In the genomic region with DNA sequence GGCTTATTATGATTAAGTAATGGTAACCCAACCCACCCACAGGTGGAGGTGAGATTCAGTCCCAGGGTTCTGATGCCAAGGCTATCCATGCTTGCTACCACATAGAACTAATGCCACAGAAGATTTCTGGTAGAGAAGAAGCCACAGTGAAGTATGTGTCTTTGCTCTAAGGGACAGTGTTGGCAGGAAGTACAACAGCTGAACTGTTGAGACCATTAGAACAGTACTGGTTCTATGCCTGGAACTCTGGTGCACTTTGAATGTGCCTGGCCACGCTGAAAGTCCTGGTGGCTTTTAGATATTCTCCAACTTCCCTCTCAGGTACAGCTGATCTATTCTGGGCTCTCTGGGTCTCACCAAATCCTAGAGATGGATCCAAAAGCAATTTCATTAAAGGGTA, we compare ENCODE assay signal across 22 cellular contexts. TPM values are rescaled to one million over a fixed set of nuclear protein-coding genes. Genes with fewer than 3 reads are reported as not detected.
DNase-seq lines count a peak whose midpoint lies in the region; ATAC-seq and TF ChIP-seq lines count a peak whose summit lies in the region.
"Had no signal": no experiment of that assay in that cellular context is flagged by ENCODE, and none has a peak within 500 bp of the region (broad histone marks: within the 10 kb centered on the region; RNA-seq: fewer than 3 reads in every experiment).

No MANE protein-coding gene starts in this region.

- no peak overlapping the region for H3K27ac ChIP-seq in CD4-positive, alpha-beta memory T cell (ENCODE audit: low read depth, low read length)
- H3K27ac ChIP-seq: thoracic aorta, WERI-Rb-1 had no signal

- H3K9me3 Mint-ChIP-seq in chondrocyte (ENCODE audit: low read depth), result peaks cover 5% of the 10 kb centered on the region
- peaks cover 3 to 4% of the 10 kb centered on the region in 2 donors for H3K9me3 Mint-ChIP-seq in stimulated activated naive B cell treated with anti-CD40 and anti-IgM and Interleukin-4, amounts not matched to agents 10 μg/mL and 1 μg/mL and 100 μg/mL, for 72 hours
- no peaks in the 10 kb centered on the region for H3K9me3 Mint-ChIP-seq in CD4-positive, alpha-beta memory T cell

- peak overlapping the region; percentile 34 for H3K27ac Mint-ChIP-seq in chondrocyte (ENCODE audit: unreplicated experiment)
- H3K27ac Mint-ChIP-seq in stimulated activated naive B cell treated with anti-CD40 and anti-IgM and Interleukin-4, amounts not matched to agents 10 μg/mL and 1 μg/mL and 100 μg/mL, for 72 hours, result peak overlapping the region; percentile 52
- no peak overlapping the region for H3K27ac Mint-ChIP-seq in CD4-positive, alpha-beta memory T cell
- H3K27ac Mint-ChIP-seq: mesothelial cell of epicardium, T-helper 17 cell had no signal

- peaks cover 17% of the 10 kb centered on the region for H3K36me3 Mint-ChIP-seq in chondrocyte (ENCODE audit: low read depth)
- peaks cover 53 to 77% of the 10 kb centered on the region in 2 donors for H3K36me3 Mint-ChIP-seq in stimulated activated naive B cell treated with anti-CD40 and anti-IgM and Interleukin-4, amounts not matched to agents 10 μg/mL and 1 μg/mL and 100 μg/mL, for 72 hours
- H3K36me3 Mint-ChIP-seq in CD4-positive, alpha-beta memory T cell, result peaks cover 18 to 33% of the 10 kb centered on the region in 2 donors

- peaks cover 6% of the 10 kb centered on the region for H3K36me3 ChIP-seq in CD4-positive, alpha-beta memory T cell (ENCODE audit: insufficient read depth, low read length)
- peaks cover 5% of the 10 kb centered on the region; the same call in 1 of the 2 replicates for H3K36me3 ChIP-seq in H7 (replicated peaks; ENCODE audit: control insufficient read depth, insufficient read depth, low read length)
- H3K36me3 ChIP-seq: WERI-Rb-1 had no signal

- CTCF ChIA-PET in CD4-positive, alpha-beta memory T cell (lab: Charles Lee; ENCODE audit: partially characterized antibody), result interaction anchor here (1.5 kb wide), 1 partner anchor 21 kb away, joined by 8 read pairs; no protein-coding TSS in a partner anchor

- no peak for TF ChIP-seq CTCF in chondrocyte (IDR thresholded peaks at IDR 0.05)

- DNase-seq in chondrocyte (ENCODE audit: low spot score) (no peak), H7 (no peak), H4 (ENCODE audit: low spot score) (no peak)
- DNase-seq in stimulated activated naive B cell treated with anti-CD40 and anti-IgM and Interleukin-4, amounts not matched to agents 10 μg/mL and 1 μg/mL and 100 μg/mL, for 72 hours, result no peak
- DNase-seq in CD4-positive, alpha-beta memory T cell, result no peak
- DNase-seq: activated CD4-positive, alpha-beta T cell treated with anti-CD3 and anti-CD28 coated beads, Interleukin-2, amount 50 U/mL, for 48 hours; activated naive CD4-positive, alpha-beta T cell; central memory CD4-positive, alpha-beta T cell; DND-41; effector memory CD4-positive, alpha-beta T cell; glutamatergic neuron; left colon; NCI-H1417; NCI-H526 treated with DMSO at 0.1 percent for 48 hours; retina; T-helper 17 cell; WERI-Rb-1 had no signal

- H3K4me1 ChIP-seq in CD4-positive, alpha-beta memory T cell (ENCODE audit: insufficient read depth, low read length), result peaks cover 10% of the 10 kb centered on the region

- H3K9me3 ChIP-seq in CD4-positive, alpha-beta memory T cell (ENCODE audit: control insufficient read depth in 1 of 2, low read length in 2 of 2), result no peaks in the 10 kb centered on the region
- H3K9me3 ChIP-seq: thoracic aorta had no signal

- no peaks in the 10 kb centered on the region for H3K27me3 ChIP-seq in CD4-positive, alpha-beta memory T cell (ENCODE audit: insufficient read depth, low read length)
- no peaks in the 10 kb centered on the region for H3K27me3 ChIP-seq in H7 (ENCODE audit: control insufficient read depth, insufficient read depth, low read length)

- intact Hi-C loops in CD4-positive, alpha-beta memory T cell (cut with micrococcal nuclease), result no loop called here

- no peak overlapping the region for H3K4me3 Mint-ChIP-seq in chondrocyte (ENCODE audit: unreplicated experiment)
- H3K4me3 Mint-ChIP-seq in stimulated activated naive B cell treated with anti-CD40 and anti-IgM and Interleukin-4, amounts not matched to agents 10 μg/mL and 1 μg/mL and 100 μg/mL, for 72 hours, result no peak overlapping the region
- no peak overlapping the region for H3K4me3 Mint-ChIP-seq in CD4-positive, alpha-beta memory T cell
- H3K4me3 Mint-ChIP-seq: mesothelial cell of epicardium, T-helper 17 cell had no signal

- POLR2A ChIA-PET in CD4-positive, alpha-beta memory T cell (lab: Charles Lee; ENCODE audit: partially characterized antibody), result no interaction called here

- no peaks in the 10 kb centered on the region for H3K27me3 Mint-ChIP-seq in chondrocyte (ENCODE audit: low read depth)
- no peaks in the 10 kb centered on the region for H3K27me3 Mint-ChIP-seq in stimulated activated naive B cell treated with anti-CD40 and anti-IgM and Interleukin-4, amounts not matched to agents 10 μg/mL and 1 μg/mL and 100 μg/mL, for 72 hours
- no peaks in the 10 kb centered on the region for H3K27me3 Mint-ChIP-seq in CD4-positive, alpha-beta memory T cell
- H3K27me3 Mint-ChIP-seq: T-helper 17 cell had no signal

- peaks cover 47% of the 10 kb centered on the region for H3K4me1 Mint-ChIP-seq in chondrocyte (ENCODE audit: low read depth)
- H3K4me1 Mint-ChIP-seq in stimulated activated naive B cell treated with anti-CD40 and anti-IgM and Interleukin-4, amounts not matched to agents 10 μg/mL and 1 μg/mL and 100 μg/mL, for 72 hours, result peaks cover 51 to 87% of the 10 kb centered on the region in 2 donors
- H3K4me1 Mint-ChIP-seq in CD4-positive, alpha-beta memory T cell, result peaks cover 32 to 52% (median 47%) of the 10 kb centered on the region in 4 donors

- no peak overlapping the region for H3K4me3 ChIP-seq in CD4-positive, alpha-beta memory T cell (ENCODE audit: low read length in 2 of 2)
- no peak overlapping the region for H3K4me3 ChIP-seq in H7 (ENCODE audit: insufficient read depth, low read depth, low read length)
- H3K4me3 ChIP-seq: thoracic aorta had no signal

- peak; percentile 47 for ATAC-seq in GM19043 (IDR thresholded peaks at IDR 0.05; ENCODE audit: low read depth, unreplicated experiment)
- ATAC-seq in HG02798 (IDR thresholded peaks at IDR 0.05; ENCODE audit: poor library complexity, unreplicated experiment), result peak; percentile 52
- ATAC-seq in stimulated activated naive B cell treated with anti-CD40 and anti-IgM and Interleukin-4, amounts not matched to agents 10 μg/mL and 1 μg/mL and 100 μg/mL, for 72 hours (replicated peaks), result peak; percentile 18 to 19
- ATAC-seq: T-helper 17 cell had no signal

RNA-seq across cellular contexts. Expression of a gene that starts 7.8 kb away (rescaled TPM):
- total RNA-seq in chondrocyte, result 58.2 to 69.3 TPM (median 66.5 TPM) in 3 replicates
- total RNA-seq in CD4-positive, alpha-beta memory T cell, result 10 to 100 TPM; 22.7 TPM
- polyA plus RNA-seq in CD4-positive, alpha-beta memory T cell, result 10 to 100 TPM in 1 of 2 donors, 1 to 10 TPM in 1; 8.2 to 14.9 TPM
- 19.6 and 22.1 TPM in 2 replicates for total RNA-seq in H7 (2014; rRNA removed; shearing (Covaris generic))
- 7.9 and 11.2 TPM in 2 replicates for total RNA-seq in H4 (2014; rRNA removed; shearing (Covaris generic))

RNA-seq across cellular contexts. Expression of a gene that starts 32.9 kb away (rescaled TPM):
- total RNA-seq in chondrocyte, result not detected in 3 replicates
- total RNA-seq in CD4-positive, alpha-beta memory T cell, result not detected
- polyA plus RNA-seq in CD4-positive, alpha-beta memory T cell, result not detected
- not detected in 2 replicates for total RNA-seq in H7 (2014; rRNA removed; shearing (Covaris generic))
- not detected in 2 replicates for total RNA-seq in H4 (2014; rRNA removed; shearing (Covaris generic))
- total RNA-seq: fibroblast of lung, left colon, mesothelial cell of epicardium, T-helper 17 cell, thoracic aorta had no signal
- polyA plus RNA-seq: fibroblast of lung had no signal

RNA-seq across cellular contexts. Expression of a gene that starts 47.3 kb away (rescaled TPM):
- not detected in 3 replicates for total RNA-seq in chondrocyte
- total RNA-seq in CD4-positive, alpha-beta memory T cell, result not detected
- not detected for polyA plus RNA-seq in CD4-positive, alpha-beta memory T cell
- total RNA-seq in H7 (2014; rRNA removed; shearing (Covaris generic)), result not detected in 2 replicates
- not detected in 2 replicates for total RNA-seq in H4 (2014; rRNA removed; shearing (Covaris generic))
- total RNA-seq: fibroblast of lung, left colon, mesothelial cell of epicardium, T-helper 17 cell, thoracic aorta had no signal
- polyA plus RNA-seq: fibroblast of lung had no signal

Comparison
In these comparisons a context has a peak if more than half of its experiments do, and no peak if none do; other contexts are left out.
1. H3K27ac Mint-ChIP-seq: peak in chondrocyte (single experiment) and stimulated activated naive B cell treated with anti-CD40 and anti-IgM and Interleukin-4, amounts not matched to agents 10 μg/mL and 1 μg/mL and 100 μg/mL, for 72 hours (single experiment); none in CD4-positive, alpha-beta memory T cell (0 of 7).
2. Peak in every context shown above with its lines, with median percentiles within 50 percentile points of each other: ATAC-seq.